ENCODE assay signal across 35 cellular contexts in the genomic region with DNA sequence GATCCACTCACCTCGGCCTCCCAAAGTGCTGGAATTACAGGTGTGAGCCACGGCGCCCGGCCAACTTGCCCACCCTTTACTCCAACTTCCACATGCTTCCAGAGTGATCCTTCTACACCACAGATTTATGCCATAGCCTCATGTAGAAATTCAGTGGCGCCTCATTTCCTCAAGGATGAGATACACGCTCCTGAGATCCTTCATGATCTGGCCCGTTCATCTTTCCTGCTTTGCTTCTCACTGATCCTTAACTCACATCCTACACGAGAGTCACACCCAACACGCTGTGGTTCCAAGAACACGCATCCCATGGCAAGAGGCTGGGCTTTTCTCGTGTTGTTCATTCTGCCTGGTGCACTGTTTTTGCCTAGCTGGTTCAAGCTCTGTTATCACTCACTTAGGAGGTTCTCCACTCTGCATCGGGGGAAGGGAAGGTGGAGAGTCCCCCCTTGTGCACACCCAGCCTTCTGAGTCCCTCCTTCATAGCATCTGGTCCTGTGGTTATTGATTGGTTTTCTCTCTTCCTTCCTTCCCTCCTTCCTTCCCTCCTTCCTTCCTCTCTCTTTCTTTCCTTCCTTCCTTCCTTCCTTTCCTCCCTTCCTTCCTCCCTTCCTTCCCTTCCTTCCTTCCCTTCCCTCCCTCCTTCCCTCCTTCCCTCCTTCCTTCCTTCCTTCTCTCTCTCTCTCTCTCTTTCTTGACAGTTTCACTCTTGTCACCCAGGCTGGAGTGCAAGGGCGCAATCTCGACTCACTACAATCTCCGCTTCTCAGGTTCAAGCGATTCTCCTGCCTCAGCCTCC. TPM values are rescaled to one million over a fixed set of nuclear protein-coding genes. Genes with fewer than 3 reads are reported as not detected.
"Had no signal": no experiment of that assay in that cellular context is flagged by ENCODE, and none has a peak within 500 bp of the region (broad histone marks: within the 10 kb centered on the region; RNA-seq: fewer than 3 reads in every experiment).

No MANE protein-coding gene starts in this region.

- H3K27ac Mint-ChIP-seq: activated CD4-positive, alpha-beta memory T cell treated with anti-CD3 and anti-CD28 coated beads for 36 hours; activated CD4-positive, alpha-beta T cell treated with anti-CD3 and anti-CD28 coated beads for 36 hours; activated CD4-positive, alpha-beta T cell treated with anti-CD3 and anti-CD28 coated beads, Interleukin-2, amount 10 ng/mL, durations not matched to agents 24 days and 14 days; activated CD8-positive, alpha-beta memory T cell treated with anti-CD3 and anti-CD28 coated beads, Interleukin-2, amount 10 ng/mL, durations not matched to agents 7 days and 5 days; activated CD8-positive, alpha-beta T cell treated with anti-CD3 and anti-CD28 coated beads, Interleukin-2, amount 10 ng/mL, durations not matched to agents 7 days and 5 days; activated naive CD4-positive, alpha-beta T cell treated with anti-CD3 and anti-CD28 coated beads for 36 hours; activated naive CD4-positive, alpha-beta T cell treated with anti-CD3 and anti-CD28 coated beads, Interleukin-2, amount 50 U/mL, for 24 hours; activated naive CD8-positive, alpha-beta T cell treated with anti-CD3 and anti-CD28 coated beads for 36 hours; activated naive CD8-positive, alpha-beta T cell treated with anti-CD3 and anti-CD28 coated beads, Interleukin-2, amount 50 U/mL, for 24 hours; activated T-helper 1 cell treated with anti-CD3 and anti-CD28 coated beads, Interleukin-12 subunit alpha, Interleukin-12 subunit beta, Interleukin-2, Interleukin-4 antibody, amounts not matched to agents 30 ng/mL and 10 ng/mL and 1 ng/mL, durations not matched to agents 14 hours and 24 hours and 36 hours; activated T-helper 2 cell treated with anti-CD3 and anti-CD28 coated beads, Interferon-gamma antibody, Interleukin-2, Interleukin-4, amounts not matched to agents 10 μg/mL and 5 μg/mL and 100 μg/mL, durations not matched to agents 14 hours and 24 hours and 36 hours; brain; dendritic cell treated with granulocyte-macrophage colony-stimulating factor and Interleukin-4, amounts not matched to agents 40 ng/mL and 50 ng/mL, for 4 days; endodermal cell had no signal

- H3K4me1 Mint-ChIP-seq: activated CD4-positive, alpha-beta T cell treated with anti-CD3 and anti-CD28 coated beads for 36 hours; activated CD4-positive, alpha-beta T cell treated with anti-CD3 and anti-CD28 coated beads, Interleukin-2, amount 10 ng/mL, durations not matched to agents 24 days and 14 days; activated CD8-positive, alpha-beta memory T cell treated with anti-CD3 and anti-CD28 coated beads, Interleukin-2, amount 10 ng/mL, durations not matched to agents 7 days and 5 days; activated naive CD4-positive, alpha-beta T cell treated with anti-CD3 and anti-CD28 coated beads, Interleukin-2, amount 50 U/mL, for 24 hours; activated naive CD8-positive, alpha-beta T cell treated with anti-CD3 and anti-CD28 coated beads for 36 hours; activated naive CD8-positive, alpha-beta T cell treated with anti-CD3 and anti-CD28 coated beads, Interleukin-2, amount 50 U/mL, for 24 hours; brain; endodermal cell had no signal

- H3K4me1 ChIP-seq: adrenal gland, ascending aorta, breast epithelium had no signal

- DNase-seq: activated CD4-positive, alpha-beta memory T cell treated with anti-CD3 and anti-CD28 coated beads for 36 hours; activated CD4-positive, alpha-beta T cell treated with anti-CD3 and anti-CD28 coated beads for 36 hours; activated CD4-positive, alpha-beta T cell treated with anti-CD3 and anti-CD28 coated beads, Interleukin-2, amount 10 ng/mL, durations not matched to agents 24 days and 14 days; activated CD4-positive, CD25-positive, alpha-beta regulatory T cell; activated CD4-positive, CD25-positive, alpha-beta regulatory T cell treated with anti-CD3 and anti-CD28 coated beads, Interleukin-2, amount 50 U/mL, for 72 hours; activated CD8-positive, alpha-beta memory T cell treated with anti-CD3 and anti-CD28 coated beads, Interleukin-2, amount 10 ng/mL, durations not matched to agents 7 days and 5 days; activated CD8-positive, alpha-beta memory T cell treated with anti-CD3 and anti-CD28 coated beads, Interleukin-2, amount 50 U/mL, for 4 hours; activated CD8-positive, alpha-beta T cell treated with anti-CD3 and anti-CD28 coated beads, Interleukin-2, amount 10 ng/mL, durations not matched to agents 7 days and 5 days; activated effector memory CD4-positive, alpha-beta T cell treated with anti-CD3 and anti-CD28 coated beads, Interleukin-2, amount 50 U/mL, for 16 hours; activated naive CD4-positive, alpha-beta T cell treated with anti-CD3 and anti-CD28 coated beads for 36 hours; activated naive CD8-positive, alpha-beta T cell treated with anti-CD3 and anti-CD28 coated beads for 36 hours; activated naive CD8-positive, alpha-beta T cell treated with anti-CD3 and anti-CD28 coated beads, Interleukin-2, amount 50 U/mL, for 24 hours; activated T-cell treated with anti-CD3 and anti-CD28 coated beads, Interleukin-2, amount 50 U/mL, for 1 hour; activated T-cell treated with anti-CD3 and anti-CD28 coated beads, Interleukin-2, amount 50 U/mL, for 48 hours; adrenal gland; amygdala; central memory CD4-positive, alpha-beta T cell; cerebellar nuclear complex; dorsolateral prefrontal cortex; effector memory CD4-positive, alpha-beta T cell; endodermal cell; foreskin fibroblast; head of caudate nucleus; T-helper 2 cell had no signal

- H3K4me3 ChIP-seq: adrenal gland, ascending aorta, breast epithelium, cardiac muscle cell, coronary artery, dorsolateral prefrontal cortex had no signal

- ATAC-seq: activated CD4-positive, alpha-beta T cell treated with anti-CD3 and anti-CD28 coated beads for 36 hours; activated CD8-positive, alpha-beta memory T cell treated with anti-CD3 and anti-CD28 coated beads, Interleukin-2, amount 10 ng/mL, durations not matched to agents 7 days and 5 days; activated CD8-positive, alpha-beta T cell treated with anti-CD3 and anti-CD28 coated beads, Interleukin-2, amount 10 ng/mL, durations not matched to agents 7 days and 5 days; activated naive CD8-positive, alpha-beta T cell treated with anti-CD3 and anti-CD28 coated beads, Interleukin-2, amount 50 U/mL, for 24 hours; esophagus mucosa had no signal

- H3K36me3 Mint-ChIP-seq: activated CD4-positive, alpha-beta memory T cell treated with anti-CD3 and anti-CD28 coated beads for 36 hours; activated CD8-positive, alpha-beta memory T cell treated with anti-CD3 and anti-CD28 coated beads, Interleukin-2, amount 10 ng/mL, durations not matched to agents 7 days and 5 days; activated naive CD4-positive, alpha-beta T cell treated with anti-CD3 and anti-CD28 coated beads, Interleukin-2, amount 50 U/mL, for 24 hours; activated naive CD8-positive, alpha-beta T cell treated with anti-CD3 and anti-CD28 coated beads for 36 hours; brain had no signal

- H3K9me3 Mint-ChIP-seq: activated CD4-positive, alpha-beta memory T cell treated with anti-CD3 and anti-CD28 coated beads for 36 hours; activated CD4-positive, alpha-beta T cell treated with anti-CD3 and anti-CD28 coated beads, Interleukin-2, amount 10 ng/mL, durations not matched to agents 24 days and 14 days; activated naive CD4-positive, alpha-beta T cell treated with anti-CD3 and anti-CD28 coated beads for 36 hours; activated naive CD4-positive, alpha-beta T cell treated with anti-CD3 and anti-CD28 coated beads, Interleukin-2, amount 50 U/mL, for 24 hours; activated naive CD8-positive, alpha-beta T cell treated with anti-CD3 and anti-CD28 coated beads for 36 hours; activated naive CD8-positive, alpha-beta T cell treated with anti-CD3 and anti-CD28 coated beads, Interleukin-2, amount 50 U/mL, for 24 hours; activated T-helper 1 cell treated with anti-CD3 and anti-CD28 coated beads, Interleukin-12 subunit alpha, Interleukin-12 subunit beta, Interleukin-2, Interleukin-4 antibody, amounts not matched to agents 30 ng/mL and 10 ng/mL and 1 ng/mL, durations not matched to agents 14 hours and 24 hours and 36 hours; activated T-helper 2 cell treated with anti-CD3 and anti-CD28 coated beads, Interferon-gamma antibody, Interleukin-2, Interleukin-4, amounts not matched to agents 10 μg/mL and 5 μg/mL and 100 μg/mL, durations not matched to agents 14 hours and 24 hours and 36 hours; brain; dendritic cell treated with granulocyte-macrophage colony-stimulating factor and Interleukin-4, amounts not matched to agents 40 ng/mL and 50 ng/mL, for 4 days; endodermal cell had no signal

- H3K27me3 ChIP-seq: adrenal gland, ascending aorta, breast epithelium, cardiac muscle cell, dorsolateral prefrontal cortex had no signal

- H3K27ac ChIP-seq: adrenal gland, ascending aorta, breast epithelium, cardiac muscle cell, coronary artery, dorsolateral prefrontal cortex had no signal

- H3K4me3 Mint-ChIP-seq: activated CD4-positive, alpha-beta memory T cell treated with anti-CD3 and anti-CD28 coated beads for 36 hours; activated CD4-positive, alpha-beta T cell treated with anti-CD3 and anti-CD28 coated beads for 36 hours; activated CD4-positive, alpha-beta T cell treated with anti-CD3 and anti-CD28 coated beads, Interleukin-2, amount 10 ng/mL, durations not matched to agents 24 days and 14 days; activated CD8-positive, alpha-beta memory T cell treated with anti-CD3 and anti-CD28 coated beads, Interleukin-2, amount 10 ng/mL, durations not matched to agents 7 days and 5 days; activated CD8-positive, alpha-beta T cell treated with anti-CD3 and anti-CD28 coated beads, Interleukin-2, amount 10 ng/mL, durations not matched to agents 7 days and 5 days; activated naive CD4-positive, alpha-beta T cell treated with anti-CD3 and anti-CD28 coated beads for 36 hours; activated naive CD4-positive, alpha-beta T cell treated with anti-CD3 and anti-CD28 coated beads, Interleukin-2, amount 50 U/mL, for 24 hours; activated naive CD8-positive, alpha-beta T cell treated with anti-CD3 and anti-CD28 coated beads for 36 hours; activated naive CD8-positive, alpha-beta T cell treated with anti-CD3 and anti-CD28 coated beads, Interleukin-2, amount 50 U/mL, for 24 hours; activated T-helper 1 cell treated with anti-CD3 and anti-CD28 coated beads, Interleukin-12 subunit alpha, Interleukin-12 subunit beta, Interleukin-2, Interleukin-4 antibody, amounts not matched to agents 30 ng/mL and 10 ng/mL and 1 ng/mL, durations not matched to agents 14 hours and 24 hours and 36 hours; brain; dendritic cell treated with granulocyte-macrophage colony-stimulating factor and Interleukin-4, amounts not matched to agents 40 ng/mL and 50 ng/mL, for 4 days; endodermal cell had no signal

- H3K27me3 Mint-ChIP-seq: activated CD4-positive, alpha-beta memory T cell treated with anti-CD3 and anti-CD28 coated beads for 36 hours; activated CD4-positive, alpha-beta T cell treated with anti-CD3 and anti-CD28 coated beads for 36 hours; activated CD4-positive, alpha-beta T cell treated with anti-CD3 and anti-CD28 coated beads, Interleukin-2, amount 10 ng/mL, durations not matched to agents 24 days and 14 days; activated naive CD4-positive, alpha-beta T cell treated with anti-CD3 and anti-CD28 coated beads, Interleukin-2, amount 50 U/mL, for 24 hours; activated naive CD8-positive, alpha-beta T cell treated with anti-CD3 and anti-CD28 coated beads for 36 hours; dendritic cell treated with granulocyte-macrophage colony-stimulating factor and Interleukin-4, amounts not matched to agents 40 ng/mL and 50 ng/mL, for 4 days had no signal

- H3K36me3 ChIP-seq: adrenal gland, ascending aorta, breast epithelium, cardiac muscle cell had no signal

- FAIRE-seq: frontal cortex had no signal

- H3K9me3 ChIP-seq: adrenal gland, ascending aorta, breast epithelium had no signal

RNA-seq across cellular contexts. Expression of a gene that starts 51.9 kb away (rescaled TPM):
- total RNA-seq: activated CD8-positive, alpha-beta memory T cell treated with anti-CD3 and anti-CD28 coated beads, Interleukin-2, amount 10 ng/mL, durations not matched to agents 7 days and 5 days; ascending aorta; esophagus mucosa had no signal
